12 cellular contexts compared by ENCODE assay signal in genomic region chr10:68105820-68106219, GRCh38. TPM values are rescaled to one million over a fixed set of nuclear protein-coding genes. Genes with fewer than 3 reads are reported as not detected.
DNase-seq lines count a peak whose midpoint lies in the region; ATAC-seq and TF ChIP-seq lines count a peak whose summit lies in the region.
"Had no signal": no experiment of that assay in that cellular context is flagged by ENCODE, and none has a peak within 500 bp of the region (broad histone marks: within the 10 kb centered on the region; RNA-seq: fewer than 3 reads in every experiment).

No MANE protein-coding gene starts in this region.

- ATAC-seq in GM18868 (IDR thresholded peaks at IDR 0.05; ENCODE audit: unreplicated experiment), result no peak
- ATAC-seq: activated T-helper 17 cell treated with anti-CD3 and anti-CD28 coated beads, Interleukin-2, amount 50 U/mL, for 72 hours had no signal

- no peaks in the 10 kb centered on the region for H3K9me3 ChIP-seq in trophoblast cell (ENCODE audit: insufficient read depth, low read depth, low read length)
- H3K9me3 ChIP-seq: HAP-1, Peyer's patch had no signal

- H2BK12ac ChIP-seq in trophoblast cell (ENCODE audit: low read length), result no peak overlapping the region

- peak overlapping the region; percentile 14 for H2BK5ac ChIP-seq in trophoblast cell (ENCODE audit: low read depth, low read length, poor library complexity)

- no peaks in the 10 kb centered on the region for H3K27me3 ChIP-seq in trophoblast cell (ENCODE audit: insufficient read depth, low read length)
- H3K27me3 ChIP-seq: Peyer's patch had no signal

- TF ChIP-seq CTCF in cardiac fibroblast (IDR thresholded peaks at IDR 0.05; ENCODE audit: low read depth, low read length), result no peak

- no peak overlapping the region for H3K4me2 ChIP-seq in trophoblast cell (ENCODE audit: low read length)

- H3K4ac ChIP-seq in trophoblast cell (ENCODE audit: low read depth, low read length), result no peak overlapping the region

- H4K12ac ChIP-seq in trophoblast cell (ENCODE audit: low read depth, low read length), result no peak overlapping the region

- no peak overlapping the region for H3K9ac ChIP-seq in trophoblast cell (ENCODE audit: low read length)

- H4K91ac ChIP-seq in trophoblast cell (ENCODE audit: low read depth, low read length), result no peak overlapping the region

- WGBS in trophoblast cell (ENCODE audit: extremely low coverage, insufficient coverage, insufficient read length), result no CpG with 5 or more reads among the region's 3 CpGs

- DNase-seq in GM03348 (ENCODE audit: low spot score) (peak; percentile 51), NCI-H82 treated with DMSO at 0.1 percent for 48 hours (lab: John Stamatoyannopoulos, UW; ENCODE audit: unreplicated experiment) (peak; percentile 18), cardiac fibroblast (ENCODE audit: low read depth in 2 of 2) (peak; percentile 17 to 75), trophoblast cell (no peak), HuH-7.5 (ENCODE audit: low spot score) (no peak), NCI-H1092 treated with DMSO at 0.1 percent for 48 hours (lab: John Stamatoyannopoulos, UW) (no peak)
- no peak for DNase-seq in stimulated activated CD8-positive, alpha-beta memory T cell treated with anti-CD3 and anti-CD28 coated beads, Interleukin-4, amount 100 ng/mL, for 48 hours
- DNase-seq: NCI-H1417 treated with DMSO at 0.1 percent for 48 hours, Peyer's patch had no signal

- H3K4me3 ChIP-seq in cardiac fibroblast (replicated peaks in 1 of 2; ENCODE audit: low read depth in 2 of 2, low read length in 2 of 2) (no peak overlapping the region), trophoblast cell (ENCODE audit: low read depth, low read length) (no peak overlapping the region)
- H3K4me3 ChIP-seq: HAP-1, Peyer's patch had no signal

- H3K36me3 ChIP-seq in trophoblast cell (ENCODE audit: control insufficient read depth in 1 of 2, insufficient read depth in 2 of 2, low read length in 2 of 2), result no peaks in the 10 kb centered on the region
- H3K36me3 ChIP-seq: HAP-1, Peyer's patch had no signal

- no peak overlapping the region for H3K18ac ChIP-seq in trophoblast cell (ENCODE audit: low read length)

- H3K14ac ChIP-seq in trophoblast cell (ENCODE audit: low read length), result no peak overlapping the region

- H3K27ac ChIP-seq in trophoblast cell (ENCODE audit: low read depth, low read length), result no peak overlapping the region
- H3K27ac ChIP-seq: Peyer's patch had no signal

- no peaks in the 10 kb centered on the region for H3K4me1 ChIP-seq in trophoblast cell (ENCODE audit: control insufficient read depth in 1 of 2, insufficient read depth in 2 of 2, low read length in 2 of 2)
- H3K4me1 ChIP-seq: Peyer's patch had no signal

- no peak overlapping the region for H3K23ac ChIP-seq in trophoblast cell (ENCODE audit: low read length)

- H3K79me1 ChIP-seq in trophoblast cell (ENCODE audit: low read length), result no peaks in the 10 kb centered on the region

- H2AK5ac ChIP-seq in trophoblast cell (ENCODE audit: low read length), result no peak overlapping the region

- H4K8ac ChIP-seq in trophoblast cell (ENCODE audit: low read depth, low read length), result no peak overlapping the region

- H3K79me2 ChIP-seq in trophoblast cell (ENCODE audit: control insufficient read depth, insufficient read depth, low read length, poor library complexity), result no peaks in the 10 kb centered on the region

- H2BK120ac ChIP-seq in trophoblast cell (ENCODE audit: insufficient read depth, low read length, poor library complexity), result no peak overlapping the region

- H2AFZ ChIP-seq in trophoblast cell (ENCODE audit: insufficient read depth, low read length, poor library complexity), result no peak overlapping the region

RNA-seq across cellular contexts. Expression of gene MYPN, which starts 3.5 kb away (rescaled TPM):
- polyA plus RNA-seq in trophoblast cell (2013), result 0.01 TPM in 2 replicates

RNA-seq across cellular contexts. Expression of gene HERC4, which starts 30.7 kb away (rescaled TPM):
- 20.1 and 20.5 TPM in 2 replicates for polyA plus RNA-seq in trophoblast cell (2013)

Comparison
In these comparisons a context has a peak if more than half of its experiments do, and no peak if none do; other contexts are left out.
1. DNase-seq: peak in GM03348 (single experiment), NCI-H82 treated with DMSO at 0.1 percent for 48 hours (single experiment) and cardiac fibroblast (2 of 2); none in trophoblast cell (0 of 2), HuH-7.5 (single experiment), NCI-H1092 treated with DMSO at 0.1 percent for 48 hours (single experiment) and stimulated activated CD8-positive, alpha-beta memory T cell treated with anti-CD3 and anti-CD28 coated beads, Interleukin-4, amount 100 ng/mL, for 48 hours (single experiment).